In the genomic region with DNA sequence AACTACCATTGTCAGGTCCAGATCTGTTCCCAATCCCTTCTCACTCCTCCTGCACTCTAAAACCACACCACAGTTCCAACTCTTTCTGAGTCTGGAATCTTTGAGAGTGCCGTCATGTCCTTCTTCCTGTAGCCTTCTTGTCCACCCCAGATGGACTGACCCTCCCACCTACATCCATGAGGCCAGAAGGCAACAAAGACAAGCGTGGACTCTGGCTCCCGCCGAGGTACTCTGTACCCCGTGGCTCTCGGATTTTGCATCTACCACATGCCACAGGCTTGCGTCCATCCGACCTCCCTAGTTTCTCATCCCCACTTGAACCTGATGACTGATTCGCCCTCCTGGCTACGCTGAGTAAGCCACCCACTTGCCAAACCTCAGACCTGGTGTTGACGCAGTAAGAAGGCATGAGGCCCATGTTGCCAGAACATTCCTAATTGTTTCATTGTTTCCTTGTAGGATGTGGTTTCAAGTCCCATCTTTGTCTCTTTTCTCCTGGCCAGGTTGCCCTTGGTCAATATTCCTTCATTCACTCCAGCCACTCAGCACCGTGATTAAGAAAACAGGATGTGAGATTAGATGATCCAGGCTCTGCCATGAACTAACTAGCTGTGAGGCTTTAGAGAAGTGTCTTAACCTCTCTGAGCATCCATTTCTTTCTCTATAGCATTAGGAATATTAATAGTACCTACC, we compare ENCODE assay signal across 9 cellular contexts. TPM values are rescaled to one million over a fixed set of nuclear protein-coding genes. Genes with fewer than 3 reads are reported as not detected.
DNase-seq lines count a peak whose midpoint lies in the region; TF ChIP-seq lines count a peak whose summit lies in the region.
"Had no signal": no experiment of that assay in that cellular context is flagged by ENCODE, and none has a peak within 500 bp of the region (broad histone marks: within the 10 kb centered on the region; RNA-seq: fewer than 3 reads in every experiment).

No MANE protein-coding gene starts in this region.

- H3K9me3 ChIP-seq in muscle layer of colon (ENCODE audit: low read length) = no peaks in the 10 kb centered on the region

- no peaks in the 10 kb centered on the region for H3K36me3 ChIP-seq in muscle layer of colon (ENCODE audit: insufficient read depth, low read length)

- H3K27me3 ChIP-seq in muscle layer of colon (ENCODE audit: control insufficient read depth in 1 of 2, insufficient read depth in 2 of 2, low read length in 2 of 2) = no peaks in the 10 kb centered on the region

- H3K9ac ChIP-seq in muscle layer of colon (ENCODE audit: low read length) = no peak overlapping the region

- H3K4me3 Mint-ChIP-seq in IgD-negative memory B cell = no peak overlapping the region
- peak overlapping the region; percentile 26 for H3K4me3 Mint-ChIP-seq in chondrocyte (ENCODE audit: unreplicated experiment)
- H3K4me3 Mint-ChIP-seq in immature natural killer cell = no peak overlapping the region
- H3K4me3 Mint-ChIP-seq: activated CD8-positive, alpha-beta memory T cell treated with anti-CD3 and anti-CD28 coated beads, Interleukin-2, amount 10 ng/mL, durations not matched to agents 7 days and 5 days had no signal

- H3K9me3 Mint-ChIP-seq in IgD-negative memory B cell = peaks cover 0 to 3% (median 0%) of the 10 kb centered on the region in 3 donors
- H3K9me3 Mint-ChIP-seq in chondrocyte (ENCODE audit: low read depth) = peaks cover 3% of the 10 kb centered on the region
- no peaks in the 10 kb centered on the region for H3K9me3 Mint-ChIP-seq in immature natural killer cell

- peaks cover 38% of the 10 kb centered on the region for H3K4me1 ChIP-seq in muscle layer of colon (ENCODE audit: insufficient read depth, low read length)

- H3K27ac Mint-ChIP-seq in IgD-negative memory B cell = peak overlapping the region in 2 of 3 donors; percentile 19 to 25
- peak overlapping the region; percentile 100 for H3K27ac Mint-ChIP-seq in chondrocyte (ENCODE audit: unreplicated experiment)
- H3K27ac Mint-ChIP-seq in immature natural killer cell = no peak overlapping the region
- H3K27ac Mint-ChIP-seq: activated CD8-positive, alpha-beta memory T cell treated with anti-CD3 and anti-CD28 coated beads, Interleukin-2, amount 10 ng/mL, durations not matched to agents 7 days and 5 days had no signal

- DNase-seq in A172 (ENCODE audit: low spot score) (peak; percentile 98), chondrocyte (ENCODE audit: low spot score) (no peak), immature natural killer cell (no peak), SKM-1 (lab: John Stamatoyannopoulos, UW; ENCODE audit: unreplicated experiment) (no peak), NCI-H1417 treated with DMSO at 0.1 percent for 48 hours (lab: John Stamatoyannopoulos, UW) (no peak), cerebellar nuclear complex (lab: John Stamatoyannopoulos, UW) (no peak)
- DNase-seq: activated CD8-positive, alpha-beta memory T cell treated with anti-CD3 and anti-CD28 coated beads, Interleukin-2, amount 10 ng/mL, durations not matched to agents 7 days and 5 days had no signal

- H3K4me1 Mint-ChIP-seq in IgD-negative memory B cell = peaks cover 17 to 21% (median 19%) of the 10 kb centered on the region in 3 donors
- peaks cover 54% of the 10 kb centered on the region for H3K4me1 Mint-ChIP-seq in chondrocyte (ENCODE audit: low read depth)
- peaks cover 5 to 7% of the 10 kb centered on the region in 2 donors for H3K4me1 Mint-ChIP-seq in immature natural killer cell

- H3K27ac ChIP-seq in muscle layer of colon (ENCODE audit: low read depth, low read length) = peak overlapping the region; percentile 72

- H3K27me3 Mint-ChIP-seq in IgD-negative memory B cell (no peaks in the 10 kb centered on the region), chondrocyte (ENCODE audit: low read depth) (no peaks in the 10 kb centered on the region), immature natural killer cell (ENCODE audit: low read depth in 3 of 3) (peaks cover 0 to 2% (median 0%) of the 10 kb centered on the region in 3 donors)
- H3K27me3 Mint-ChIP-seq: activated CD8-positive, alpha-beta memory T cell treated with anti-CD3 and anti-CD28 coated beads, Interleukin-2, amount 10 ng/mL, durations not matched to agents 7 days and 5 days had no signal

- TF ChIP-seq CTCF in chondrocyte (IDR thresholded peaks at IDR 0.05) = no peak

- H3K36me3 Mint-ChIP-seq in IgD-negative memory B cell (peaks cover 1% of the 10 kb centered on the region), chondrocyte (ENCODE audit: low read depth) (peaks cover 7% of the 10 kb centered on the region), immature natural killer cell (no peaks in the 10 kb centered on the region)

- no peak overlapping the region for H3K4me3 ChIP-seq in muscle layer of colon (ENCODE audit: low read depth in 1 of 2, low read length in 2 of 2)

RNA-seq across cellular contexts. Expression of a gene that starts 1.1 kb away (rescaled TPM):
- total RNA-seq in A172 (2014; rRNA removed; shearing (Covaris generic)) = 81.2 and 94.1 TPM in 2 replicates
- polyA plus RNA-seq in IgD-negative memory B cell (113 TPM), immature natural killer cell (10 to 100 TPM; 31.4 to 98.7 (median 68.1) TPM)
- 50.4 to 71.1 TPM (median 64.6 TPM) in 3 replicates for total RNA-seq in chondrocyte

Comparison
In these comparisons a context has a peak if more than half of its experiments do, and no peak if none do; other contexts are left out.
1. H3K27ac Mint-ChIP-seq: peak in IgD-negative memory B cell (2 of 3) and chondrocyte (single experiment); none in immature natural killer cell (0 of 6).